In the genomic region with DNA sequence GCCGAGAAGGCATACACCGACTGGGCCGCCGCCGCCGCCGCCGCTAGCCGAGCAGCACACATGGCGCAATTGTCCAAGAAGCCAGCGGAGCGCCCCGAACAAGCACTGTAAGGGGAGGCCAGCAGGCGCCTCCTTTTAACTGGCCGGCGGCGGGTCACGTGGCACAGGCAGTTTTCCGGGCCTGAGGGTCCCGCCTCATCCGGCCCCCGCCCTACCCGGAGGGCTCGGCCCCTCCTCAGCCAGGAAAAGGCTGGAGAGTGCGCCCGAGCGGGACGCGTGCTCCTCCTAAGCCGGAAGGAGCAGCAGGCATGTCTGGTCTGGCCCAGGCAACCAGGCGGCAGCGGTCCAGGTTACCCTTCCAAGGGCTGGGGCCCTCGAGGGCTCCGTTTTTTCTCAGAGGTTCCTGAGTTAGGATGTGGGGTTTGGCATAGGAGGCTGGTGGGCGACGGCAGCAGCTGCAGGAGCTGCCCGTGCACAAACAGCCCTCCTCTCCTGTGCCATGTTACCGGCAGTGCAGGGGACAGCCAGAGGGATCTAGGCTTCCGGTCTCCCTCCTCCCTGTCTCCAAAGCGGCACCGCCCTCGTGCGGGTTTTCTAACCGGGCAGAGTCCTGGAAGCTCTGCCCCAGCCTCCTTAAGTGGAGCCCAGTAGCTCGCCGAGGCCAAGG, we compare ENCODE assay signal across 8 cellular contexts. TPM values are rescaled to one million over a fixed set of nuclear protein-coding genes. Genes with fewer than 3 reads are reported as not detected.
DNase-seq lines count a peak whose midpoint lies in the region; ATAC-seq and TF ChIP-seq lines count a peak whose summit lies in the region.

A gene (minus strand): TSS at position 137 of the 667 bp plus-strand sequence. CDS start 75 bp downstream, at position 62.

- no peaks in the 10 kb centered on the region for H3K27me3 Mint-ChIP-seq in activated CD4-positive, alpha-beta T cell treated with anti-CD3 and anti-CD28 coated beads, Interleukin-2, amount 10 ng/mL, durations not matched to agents 24 days and 14 days

- DNase-seq in Ammon's horn (ENCODE audit: low spot score) (peak; percentile 92), NCI-H524 treated with DMSO at 0.1 percent for 48 hours (lab: John Stamatoyannopoulos, UW) (peak; percentile 79), cortex of kidney (lab: John Stamatoyannopoulos, UW) (peak; percentile 46), left colon (peak; percentile 96 to 97)
- DNase-seq in activated CD4-positive, alpha-beta T cell treated with anti-CD3 and anti-CD28 coated beads, Interleukin-2, amount 10 ng/mL, durations not matched to agents 24 days and 14 days = peak; percentile 96
- DNase-seq in stimulated activated CD4-positive, alpha-beta T cell treated with anti-CD3 and anti-CD28 coated beads, Interleukin-1b, Interleukin-23, amount 100 ng/mL, for 4 hours (ENCODE audit: low read depth in 2 of 2) = peak; percentile 46 to 76

- H3K4me3 Mint-ChIP-seq in activated CD4-positive, alpha-beta T cell treated with anti-CD3 and anti-CD28 coated beads, Interleukin-2, amount 10 ng/mL, durations not matched to agents 24 days and 14 days = peak within 1 kb of the TSS; percentile 95

- peaks cover 21% of the 10 kb centered on the region for H3K4me1 Mint-ChIP-seq in activated CD4-positive, alpha-beta T cell treated with anti-CD3 and anti-CD28 coated beads, Interleukin-2, amount 10 ng/mL, durations not matched to agents 24 days and 14 days

- peak; percentile 95 for TF ChIP-seq POLR2A in GM19193 (IDR thresholded peaks at IDR 0.05; ENCODE audit: extremely low read depth, insufficient read depth, insufficient read length)

- peak; percentile 80 for ATAC-seq in HG03442 (IDR thresholded peaks at IDR 0.05; ENCODE audit: unreplicated experiment)
- peak; percentile 91 for ATAC-seq in left colon

- no peaks in the 10 kb centered on the region for H3K9me3 Mint-ChIP-seq in activated CD4-positive, alpha-beta T cell treated with anti-CD3 and anti-CD28 coated beads, Interleukin-2, amount 10 ng/mL, durations not matched to agents 24 days and 14 days

- peaks cover 54% of the 10 kb centered on the region for H3K36me3 Mint-ChIP-seq in activated CD4-positive, alpha-beta T cell treated with anti-CD3 and anti-CD28 coated beads, Interleukin-2, amount 10 ng/mL, durations not matched to agents 24 days and 14 days (ENCODE audit: low read depth)

- H3K27ac Mint-ChIP-seq in activated CD4-positive, alpha-beta T cell treated with anti-CD3 and anti-CD28 coated beads, Interleukin-2, amount 10 ng/mL, durations not matched to agents 24 days and 14 days = peak within 1 kb of the TSS; percentile 97

- intact Hi-C loops in activated CD4-positive, alpha-beta T cell treated with anti-CD3 and anti-CD28 coated beads, Interleukin-2, amount 10 ng/mL, durations not matched to agents 24 days and 14 days (cut with micrococcal nuclease) = loop anchor here (1.0 to 5.0 kb wide), 6 partner anchors 13 to 266 kb away; a partner anchor contains a TSS
- intact Hi-C loops in left colon (cut with DNase I, micrococcal nuclease) = no loop called here

RNA-seq across cellular contexts. Expression of the gene that starts here (rescaled TPM):
- total RNA-seq in activated CD4-positive, alpha-beta T cell treated with anti-CD3 and anti-CD28 coated beads, Interleukin-2, amount 10 ng/mL, durations not matched to agents 24 days and 14 days = 190 and 200 TPM in 2 replicates
- total RNA-seq in left colon = 100 to 1,000 TPM; 128 to 146 TPM

Comparison
In these comparisons a context has a peak if more than half of its experiments do, and no peak if none do; other contexts are left out.
1. Peak in every context shown above with its lines: DNase-seq and ATAC-seq.
2. DNase-seq: peak in every context shown above with its lines; median percentile 96 in left colon; 96 in activated CD4-positive, alpha-beta T cell treated with anti-CD3 and anti-CD28 coated beads, Interleukin-2, amount 10 ng/mL, durations not matched to agents 24 days and 14 days; 92 in Ammon's horn; 79 in NCI-H524 treated with DMSO at 0.1 percent for 48 hours; 61 in stimulated activated CD4-positive, alpha-beta T cell treated with anti-CD3 and anti-CD28 coated beads, Interleukin-1b, Interleukin-23, amount 100 ng/mL, for 4 hours; 46 in cortex of kidney.